In the genomic region with DNA sequence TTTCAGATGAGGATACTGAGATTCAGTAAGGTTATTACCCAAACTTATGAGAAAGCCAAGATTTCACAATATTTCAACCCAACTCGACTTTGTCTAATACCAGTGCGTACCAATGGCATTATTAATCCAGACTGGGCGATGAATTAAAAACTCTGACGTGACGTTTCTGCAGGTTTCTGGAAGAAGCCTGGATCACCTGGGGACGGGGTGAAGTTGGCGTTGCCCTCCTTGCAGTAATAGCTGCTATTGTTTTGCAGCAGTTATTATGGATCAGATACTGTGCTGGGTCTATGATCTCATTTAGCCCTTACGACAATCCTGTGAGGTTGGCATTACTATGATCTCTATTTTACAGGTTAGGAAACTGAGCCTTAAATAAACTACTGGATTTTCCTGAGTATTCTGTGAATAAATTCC, we compare ENCODE assay signal across 8 cellular contexts.
A peak's percentile ranks its signal among the peaks of the same experiment; 100 is the strongest.
DNase-seq lines count a peak whose midpoint lies in the region; ATAC-seq and TF ChIP-seq lines count a peak whose summit lies in the region.

No MANE protein-coding gene starts in this region.

- DNase-seq in NCI-H774 (lab: John Stamatoyannopoulos, UW): peak; percentile 52
- no peak for DNase-seq in effector memory CD4-positive, alpha-beta T cell
- no peak for DNase-seq in NCI-H2196 (lab: John Stamatoyannopoulos, UW; ENCODE audit: unreplicated experiment)
- DNase-seq in activated CD8-positive, alpha-beta memory T cell treated with anti-CD3 and anti-CD28 coated beads for 24 hours: no peak
- DNase-seq in SKM-1 (lab: John Stamatoyannopoulos, UW; ENCODE audit: unreplicated experiment): no peak

- H3K27me3 ChIP-seq in effector memory CD4-positive, alpha-beta T cell (replicated peaks; ENCODE audit: control insufficient read depth, insufficient read depth, low read length, poor library complexity, severe bottlenecking): no peaks in the 10 kb centered on the region
- H3K27me3 ChIP-seq in mucosa of stomach (ENCODE audit: control insufficient read depth, insufficient read depth, low read length): no peaks in the 10 kb centered on the region

- peak overlapping the region; percentile 95 for H3K9ac ChIP-seq in mucosa of stomach (ENCODE audit: low read length)

- H3K36me3 ChIP-seq in effector memory CD4-positive, alpha-beta T cell (ENCODE audit: control insufficient read depth, insufficient read depth, low read length): peaks cover 3% of the 10 kb centered on the region
- H3K36me3 ChIP-seq in mucosa of stomach (ENCODE audit: control insufficient read depth, insufficient read depth, low read length): no peaks in the 10 kb centered on the region

- H3K9me3 ChIP-seq in effector memory CD4-positive, alpha-beta T cell (ENCODE audit: control insufficient read depth, low read length): no peaks in the 10 kb centered on the region
- H3K9me3 ChIP-seq in mucosa of stomach (ENCODE audit: control insufficient read depth, low read length): no peaks in the 10 kb centered on the region

- H3K4me3 ChIP-seq in effector memory CD4-positive, alpha-beta T cell (ENCODE audit: insufficient read depth, low read depth, low read length, poor library complexity, severe bottlenecking): peak overlapping the region; percentile 83
- peak overlapping the region; percentile 84 for H3K4me3 ChIP-seq in mucosa of stomach (ENCODE audit: low read length)

- no peak for TF ChIP-seq CTCF in C4-2B (conservative IDR thresholded peaks at IDR 0.05)

- peaks cover 26% of the 10 kb centered on the region for H3K4me1 ChIP-seq in effector memory CD4-positive, alpha-beta T cell (ENCODE audit: control insufficient read depth, insufficient read depth, low read length, poor library complexity, severe bottlenecking)
- peaks cover 5% of the 10 kb centered on the region for H3K4me1 ChIP-seq in mucosa of stomach (ENCODE audit: control insufficient read depth, insufficient read depth, low read length)

- H3K27ac ChIP-seq in C4-2B: peak overlapping the region; percentile 94
- H3K27ac ChIP-seq in effector memory CD4-positive, alpha-beta T cell (ENCODE audit: insufficient read depth, low read length, poor library complexity, severe bottlenecking): peak overlapping the region; percentile 83

- ATAC-seq in GM19438 (IDR thresholded peaks at IDR 0.05; ENCODE audit: low read depth, unreplicated experiment): peak; percentile 3
